ENCODE assay signal across 19 cellular contexts in genomic region chr18:70319185-70319584, GRCh38. TPM values are rescaled to one million over a fixed set of nuclear protein-coding genes. Genes with fewer than 3 reads are reported as not detected.
DNase-seq lines count a peak whose midpoint lies in the region; ATAC-seq and TF ChIP-seq lines count a peak whose summit lies in the region.
"Had no signal": no experiment of that assay in that cellular context is flagged by ENCODE, and none has a peak within 500 bp of the region (broad histone marks: within the 10 kb centered on the region; RNA-seq: fewer than 3 reads in every experiment).

No MANE protein-coding gene starts in this region.

- no peaks in the 10 kb centered on the region for H3K9me3 ChIP-seq in HEK293 (ENCODE audit: control insufficient read depth, insufficient read depth, low read depth, low read length)
- H3K9me3 ChIP-seq in Panc1 (ENCODE audit: control insufficient read depth, insufficient read depth, low read depth, low read length), result no peaks in the 10 kb centered on the region
- H3K9me3 ChIP-seq: Caco-2 had no signal

- H3K4me1 Mint-ChIP-seq in nephron progenitor cell (peaks cover 6% of the 10 kb centered on the region), Calu3 (ENCODE audit: low read depth, unreplicated experiment) (peaks cover 24% of the 10 kb centered on the region)
- H3K4me1 Mint-ChIP-seq: B cell; CD4-positive, CD25-positive, alpha-beta regulatory T cell had no signal

- H3K4me3 ChIP-seq in HEK293 (ENCODE audit: low read depth, low read length) (no peak overlapping the region), Panc1 (ENCODE audit: low read depth in 2 of 2, low read length in 2 of 2) (no peak overlapping the region)
- H3K4me3 ChIP-seq: BLaER1, GM23248 had no signal

- TSS peak; percentile 12 for BruUV-seq in Panc1 (replicated peaks; lab: Mats Ljungman, UMichigan)
- no TSS peak for BruUV-seq in Calu3 (replicated peaks; lab: Mats Ljungman, UMichigan)

- no peak for ATAC-seq in Panc1
- ATAC-seq: CD8-positive, alpha-beta T cell had no signal

- H3K27me3 Mint-ChIP-seq in nephron progenitor cell (ENCODE audit: low read depth, poor library complexity), result peaks cover 3% of the 10 kb centered on the region
- no peaks in the 10 kb centered on the region for H3K27me3 Mint-ChIP-seq in Calu3 (ENCODE audit: unreplicated experiment)
- H3K27me3 Mint-ChIP-seq: B cell had no signal

- peaks cover 20% of the 10 kb centered on the region for H3K9me3 Mint-ChIP-seq in nephron progenitor cell
- H3K9me3 Mint-ChIP-seq in Calu3 (ENCODE audit: low read depth, unreplicated experiment), result no peaks in the 10 kb centered on the region
- H3K9me3 Mint-ChIP-seq: CD8-positive, alpha-beta T cell; HFFc6 had no signal

- H3K4me3 Mint-ChIP-seq in nephron progenitor cell, result no peak overlapping the region
- H3K4me3 Mint-ChIP-seq in Calu3 (ENCODE audit: low read depth, unreplicated experiment), result no peak overlapping the region
- H3K4me3 Mint-ChIP-seq: B cell; CD4-positive, CD25-positive, alpha-beta regulatory T cell; CD8-positive, alpha-beta T cell; HFFc6 had no signal

- H3K4me1 ChIP-seq in HEK293 (ENCODE audit: control insufficient read depth, insufficient read depth, low read length), result peaks cover 9% of the 10 kb centered on the region; the same call in 1 of the 2 replicates
- peaks cover 52% of the 10 kb centered on the region for H3K4me1 ChIP-seq in Panc1 (ENCODE audit: control insufficient read depth, insufficient read depth, low read length)
- H3K4me1 ChIP-seq: BLaER1 had no signal

- CTCF ChIA-PET in HEK293 (lab: Yijun Ruan, JAX) (interaction anchor here (0.9 to 1.5 kb wide), 3 partner anchors 10 to 115 kb away, joined by 3 to 6 read pairs (median 4); no protein-coding TSS in a partner anchor), Panc1 (lab: Charles Lee) (no interaction called here), Calu3 (lab: Charles Lee) (interaction anchor here (0.6 to 0.8 kb wide), 2 partner anchors 115 to 513 kb away, joined by 4 to 7 read pairs; no protein-coding TSS in a partner anchor)

- in situ Hi-C loops in Panc1 (cut with HindIII; ENCODE audit: low pct_unique_long_range_greater_than_20kb, low sequenced_read_pairs), result no loop called here

- DNase-seq in Panc1 (ENCODE audit: low read depth, low spot score) (no peak), nephron progenitor cell (no peak), Calu3 (no peak)
- no peak for DNase-seq in activated CD8-positive, alpha-beta memory T cell treated with anti-CD3 and anti-CD28 coated beads, Interleukin-2, amount 50 U/mL, for 4 hours
- no peak for DNase-seq in stimulated activated CD4-positive, alpha-beta T cell treated with anti-CD3 and anti-CD28 coated beads, Interleukin-4, amount 100 ng/mL, for 4 hours
- DNase-seq: Caco-2; CD4-positive, CD25-positive, alpha-beta regulatory T cell; CD8-positive, alpha-beta T cell; DMS53; DMS79 treated with DMSO at 0.1 percent for 48 hours; GF-D8; GM23248; H7; HCEC 1CT; HFFc6 had no signal

- H3K36me3 ChIP-seq in HEK293 (ENCODE audit: control insufficient read depth in 2 of 2, insufficient read depth in 1 of 2, low read length in 2 of 2), result no peaks in the 10 kb centered on the region
- H3K36me3 ChIP-seq in Panc1 (ENCODE audit: control insufficient read depth, insufficient read depth, low read length), result no peaks in the 10 kb centered on the region

- TF ChIP-seq CTCF in HEK293 (tag by site-specific recombination; IDR thresholded peaks at IDR 0.05) (no peak), Panc1 (IDR thresholded peaks at IDR 0.05) (no peak), nephron progenitor cell (IDR thresholded peaks at IDR 0.05) (no peak), Calu3 (IDR thresholded peaks at IDR 0.05; ENCODE audit: unreplicated experiment) (no peak)

- no peaks in the 10 kb centered on the region for H3K27me3 ChIP-seq in Panc1 (ENCODE audit: control insufficient read depth, insufficient read depth, low read length)
- H3K27me3 ChIP-seq: BLaER1 had no signal

- POLR2A ChIA-PET in HEK293 (lab: Yijun Ruan, JAX), result interaction anchor here (0.6 kb wide), 1 partner anchor 22 kb away, joined by 3 read pairs; no protein-coding TSS in a partner anchor
- POLR2A ChIA-PET in Panc1 (lab: Charles Lee), result interaction anchor here (0.6 kb wide), 1 partner anchor 127 kb away, joined by 8 read pairs; no protein-coding TSS in a partner anchor

- H3K27ac ChIP-seq in HEK293 (ENCODE audit: extremely low read depth, low read depth, low read length) (no peak overlapping the region), Panc1 (ENCODE audit: low read length) (peak overlapping the region; percentile 29)
- H3K27ac ChIP-seq: BLaER1, C4-2B, GM23248 had no signal

- H3K27ac Mint-ChIP-seq in nephron progenitor cell (peak overlapping the region; percentile 53), Calu3 (ENCODE audit: unreplicated experiment) (no peak overlapping the region)
- H3K27ac Mint-ChIP-seq: B cell; CD4-positive, CD25-positive, alpha-beta regulatory T cell; CD8-positive, alpha-beta T cell; HFFc6 had no signal

- H3K36me3 Mint-ChIP-seq in nephron progenitor cell (ENCODE audit: low read depth), result peaks cover 78% of the 10 kb centered on the region
- H3K36me3 Mint-ChIP-seq in Calu3 (ENCODE audit: insufficient read depth, unreplicated experiment), result peaks cover 15% of the 10 kb centered on the region
- H3K36me3 Mint-ChIP-seq: CD4-positive, CD25-positive, alpha-beta regulatory T cell; CD8-positive, alpha-beta T cell had no signal

- intact Hi-C loops in Panc1 (cut with micrococcal nuclease; ENCODE audit: unreplicated experiment), result no loop called here
- intact Hi-C loops in Calu3 (cut with micrococcal nuclease; ENCODE audit: unreplicated experiment), result no loop called here

TF ChIP-seq in HEK293, 187 proteins besides CTCF, POLR2A, EP300 and RAD21 (continues in another document):
- TF ChIP-seq ZBTB48 (tag by site-specific recombination; IDR thresholded peaks at IDR 0.05), result no peak
- peak; percentile 27; the same call in 1 of the 2 replicates for TF ChIP-seq ZNF596 (tag by site-specific recombination; IDR thresholded peaks at IDR 0.05)
- TF ChIP-seq ZNF558 (tag by site-specific recombination; IDR thresholded peaks at IDR 0.05), result no peak
- peak; percentile 85 for TF ChIP-seq SCRT1 (tag by site-specific recombination; IDR thresholded peaks at IDR 0.05; ENCODE audit: borderline replicate concordance)
- TF ChIP-seq ZNF843 (tag by site-specific recombination; IDR thresholded peaks at IDR 0.05), result peak; percentile 94
- no peak for TF ChIP-seq ZBTB17 (tag by site-specific recombination; IDR thresholded peaks at IDR 0.05)
- TF ChIP-seq, protein P1, sequence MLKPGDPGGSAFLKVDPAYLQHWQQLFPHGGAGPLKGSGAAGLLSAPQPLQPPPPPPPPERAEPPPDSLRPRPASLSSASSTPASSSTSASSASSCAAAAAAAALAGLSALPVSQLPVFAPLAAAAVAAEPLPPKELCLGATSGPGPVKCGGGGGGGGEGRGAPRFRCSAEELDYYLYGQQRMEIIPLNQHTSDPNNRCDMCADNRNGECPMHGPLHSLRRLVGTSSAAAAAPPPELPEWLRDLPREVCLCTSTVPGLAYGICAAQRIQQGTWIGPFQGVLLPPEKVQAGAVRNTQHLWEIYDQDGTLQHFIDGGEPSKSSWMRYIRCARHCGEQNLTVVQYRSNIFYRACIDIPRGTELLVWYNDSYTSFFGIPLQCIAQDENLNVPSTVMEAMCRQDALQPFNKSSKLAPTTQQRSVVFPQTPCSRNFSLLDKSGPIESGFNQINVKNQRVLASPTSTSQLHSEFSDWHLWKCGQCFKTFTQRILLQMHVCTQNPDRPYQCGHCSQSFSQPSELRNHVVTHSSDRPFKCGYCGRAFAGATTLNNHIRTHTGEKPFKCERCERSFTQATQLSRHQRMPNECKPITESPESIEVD (tag by site-specific recombination; IDR thresholded peaks at IDR 0.05), result peak; percentile 88
- no peak for TF ChIP-seq ZSCAN18 (tag by site-specific recombination; IDR thresholded peaks at IDR 0.05)
- no peak for TF ChIP-seq ZBTB20 (tag by site-specific recombination; IDR thresholded peaks at IDR 0.05)
- TF ChIP-seq ZNF670 (tag by site-specific recombination; IDR thresholded peaks at IDR 0.05; ENCODE audit: low read depth), result no peak
- no peak for TF ChIP-seq YY2 (tag by site-specific recombination; IDR thresholded peaks at IDR 0.05)
- no peak for TF ChIP-seq GLIS2 (tag by site-specific recombination; IDR thresholded peaks at IDR 0.05)
- no peak for TF ChIP-seq ZNF530 (tag by site-specific recombination; IDR thresholded peaks at IDR 0.05; ENCODE audit: low read depth)
- TF ChIP-seq ZNF629 (tag by site-specific recombination; IDR thresholded peaks at IDR 0.05), result no peak
- TF ChIP-seq ZNF580 (tag by site-specific recombination; IDR thresholded peaks at IDR 0.05), result peak; percentile 86
- no peak for TF ChIP-seq ZNF830 (tag by site-specific recombination; IDR thresholded peaks at IDR 0.05; ENCODE audit: low read depth)
- TF ChIP-seq ZNF658 (tag by site-specific recombination; IDR thresholded peaks at IDR 0.05), result no peak
- TF ChIP-seq ZXDB (tag by site-specific recombination; IDR thresholded peaks at IDR 0.05), result peak; percentile 50; the same call in 1 of the 2 replicates
- peak; percentile 15; the same call in 1 of the 2 replicates for TF ChIP-seq OVOL3 (tag by site-specific recombination; IDR thresholded peaks at IDR 0.05)

RNA-seq across cellular contexts. Expression of gene SOCS6, which starts 30.3 kb away (rescaled TPM):
- total RNA-seq in Panc1 (2021; ENCODE audit: unreplicated experiment) (43.0 TPM), Calu3 (2022) (26.1 and 33.0 TPM in 2 replicates)
- 22.7 TPM for polyA plus RNA-seq in Panc1 (2012; ENCODE audit: insufficient read length)
